In genomic region chr1:39671433-39671792, GRCh38 we compare ENCODE assay signal across 1 cellular context.
TF ChIP-seq lines count a peak whose summit lies in the region.

No MANE protein-coding gene starts in this region.

TF ChIP-seq in GM12878, 131 proteins besides CTCF, POLR2A, EP300 and RAD21 (continued from another document):
- no peak for TF ChIP-seq USF2 (IDR thresholded peaks at IDR 0.05; ENCODE audit: borderline replicate concordance, low read depth, low read length)
- no peak for TF ChIP-seq ZBTB33 (IDR thresholded peaks at IDR 0.05)
- TF ChIP-seq CBX5 (IDR thresholded peaks at IDR 0.05; ENCODE audit: low read depth), result no peak
- peak; percentile 76 for TF ChIP-seq HDAC6 (IDR thresholded peaks at IDR 0.05; ENCODE audit: unreplicated experiment)
- no peak for TF ChIP-seq BCLAF1 (IDR thresholded peaks at IDR 0.05)
- TF ChIP-seq POLR2AphosphoS2 (IDR thresholded peaks at IDR 0.05; ENCODE audit: low read depth, low read length), result no peak
- no peak for TF ChIP-seq SUZ12 (IDR thresholded peaks at IDR 0.05; ENCODE audit: unreplicated experiment)
